In genomic region chr3:149657796-149658443, GRCh38 we compare ENCODE assay signal across 8 cellular contexts. TPM values are rescaled to one million over a fixed set of nuclear protein-coding genes. Genes with fewer than 3 reads are reported as not detected.
DNase-seq lines count a peak whose midpoint lies in the region; ATAC-seq and TF ChIP-seq lines count a peak whose summit lies in the region.

Gene WWTR1, minus strand, starts transcription at chr3:149658025. Its CDS starts 719 bp downstream, at chr3:149657306.

- ATAC-seq in HG02642 (IDR thresholded peaks at IDR 0.05; ENCODE audit: poor library complexity, unreplicated experiment) (peak; percentile 81), thoracic aorta (ENCODE audit: insufficient number of reproducible peaks, low FRiP score, low read depth) (peak; percentile 70)

- H3K9me3 ChIP-seq in mucosa of rectum (ENCODE audit: control insufficient read depth in 2 of 2, low read length in 2 of 2) (no peaks in the 10 kb centered on the region), thoracic aorta (no peaks in the 10 kb centered on the region)

- H3K4me3 ChIP-seq in mucosa of rectum (ENCODE audit: low read length in 2 of 2): peak within 1 kb of the TSS; percentile 66 to 68
- H3K4me3 ChIP-seq in thoracic aorta: peak within 1 kb of the TSS; percentile 90

- peak within 1 kb of the TSS; percentile 74 to 75 for H3K9ac ChIP-seq in mucosa of rectum (ENCODE audit: low read depth in 1 of 2, low read length in 2 of 2)

- H3K36me3 ChIP-seq in mucosa of rectum (ENCODE audit: control insufficient read depth in 2 of 2, insufficient read depth in 2 of 2, low read length in 2 of 2): no peaks in the 10 kb centered on the region
- peaks cover 2% of the 10 kb centered on the region for H3K36me3 ChIP-seq in thoracic aorta

- DNase-seq in activated naive CD4-positive, alpha-beta T cell treated with Interleukin-2 at 50 U/mL for 16 hours: peak; percentile 30
- DNase-seq in activated naive CD4-positive, alpha-beta T cell (lab: John Stamatoyannopoulos, UW): no peak
- DNase-seq in NCI-H2196 (lab: John Stamatoyannopoulos, UW; ENCODE audit: unreplicated experiment): peak; percentile 75
- DNase-seq in activated T-cell treated with anti-CD3 and anti-CD28 coated beads, Interleukin-2, amount 50 U/mL, for 1 hour: peak; percentile 25
- DNase-seq in fibroblast of gingiva (ENCODE audit: low read depth): peak; percentile 94
- peak; percentile 91 for DNase-seq in thoracic aorta (ENCODE audit: low spot score)

- H3K4me1 ChIP-seq in mucosa of rectum (ENCODE audit: control insufficient read depth in 2 of 2, insufficient read depth in 2 of 2, low read length in 2 of 2) (peaks cover 5% of the 10 kb centered on the region in 2 donors), thoracic aorta (ENCODE audit: control insufficient read depth in 1 of 2, low read depth in 2 of 2) (peaks cover 9 to 42% of the 10 kb centered on the region in 2 donors)

- H3K27me3 ChIP-seq in mucosa of rectum (ENCODE audit: control insufficient read depth in 2 of 2, insufficient read depth in 2 of 2, low read length in 2 of 2): peaks cover 27 to 65% of the 10 kb centered on the region in 2 donors
- H3K27me3 ChIP-seq in thoracic aorta (replicated peaks; ENCODE audit: insufficient read depth): no peaks in the 10 kb centered on the region

- no peak for TF ChIP-seq CTCF in thoracic aorta (IDR thresholded peaks at IDR 0.05)

- H3K27ac ChIP-seq in mucosa of rectum (ENCODE audit: low read depth in 2 of 2, low read length in 2 of 2): peak within 1 kb of the TSS; percentile 88 to 89
- H3K27ac ChIP-seq in thoracic aorta: peak within 1 kb of the TSS; percentile 97 to 100

RNA-seq across cellular contexts. Expression of gene WWTR1, which starts in this region (rescaled TPM):
- 100 to 1,000 TPM; 135 to 243 TPM for total RNA-seq in thoracic aorta

Comparison
In these comparisons a context has a peak if more than half of its experiments do, and no peak if none do; other contexts are left out.
1. DNase-seq: peak in activated naive CD4-positive, alpha-beta T cell treated with Interleukin-2 at 50 U/mL for 16 hours (single experiment), NCI-H2196 (single experiment), activated T-cell treated with anti-CD3 and anti-CD28 coated beads, Interleukin-2, amount 50 U/mL, for 1 hour (single experiment), fibroblast of gingiva (single experiment) and thoracic aorta (single experiment); none in activated naive CD4-positive, alpha-beta T cell (0 of 4).